Comparison of ENCODE assay signal across 20 cellular contexts in the genomic region with DNA sequence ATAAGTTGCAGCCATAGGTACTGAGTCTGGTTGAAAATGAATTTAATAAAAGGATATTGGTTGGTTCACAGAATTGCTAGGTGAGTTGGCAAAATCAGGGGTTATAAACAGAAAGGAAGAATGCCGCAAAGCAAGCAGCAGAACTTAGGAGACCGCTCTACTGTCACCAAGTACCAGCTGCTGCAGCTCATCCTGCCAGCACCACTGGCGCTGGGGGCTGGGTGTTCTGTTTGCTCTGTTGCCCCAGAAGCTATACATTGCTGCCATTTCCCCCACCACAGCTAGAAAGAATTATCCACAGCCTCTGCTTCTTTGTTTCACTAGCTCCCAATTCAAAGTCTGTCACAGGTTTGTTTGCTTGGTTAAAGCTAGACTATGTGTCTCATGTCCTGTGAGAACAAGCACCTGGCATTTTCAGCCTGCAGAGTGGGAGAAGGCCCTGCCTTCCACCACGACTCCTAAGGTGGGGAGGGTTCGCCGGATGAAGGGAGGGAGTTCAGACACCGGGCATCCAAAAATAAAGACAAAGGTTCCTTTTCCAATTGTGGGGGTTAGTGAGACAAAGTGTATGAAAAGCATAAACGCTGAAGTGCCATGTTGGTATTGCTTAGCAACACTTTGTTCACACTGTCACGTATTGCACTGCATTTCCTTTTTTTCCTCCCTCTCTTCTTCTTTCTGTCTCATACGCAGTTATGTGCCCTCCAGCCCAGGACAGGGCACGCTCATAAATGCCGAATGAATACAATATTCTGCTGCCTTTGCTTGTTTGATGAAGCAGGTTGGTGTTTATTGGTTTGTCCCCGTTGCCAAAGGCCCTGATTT. TPM values are rescaled to one million over a fixed set of nuclear protein-coding genes. Genes with fewer than 3 reads are reported as not detected.
DNase-seq lines count a peak whose midpoint lies in the region; ATAC-seq and TF ChIP-seq lines count a peak whose summit lies in the region.
"Had no signal": no experiment of that assay in that cellular context is flagged by ENCODE, and none has a peak within 500 bp of the region (broad histone marks: within the 10 kb centered on the region; RNA-seq: fewer than 3 reads in every experiment).

No MANE protein-coding gene starts in this region.

- no peaks in the 10 kb centered on the region for H3K9me3 ChIP-seq in upper lobe of right lung
- no peaks in the 10 kb centered on the region for H3K9me3 ChIP-seq in heart left ventricle
- H3K9me3 ChIP-seq: ascending aorta, uterus had no signal

- no peaks in the 10 kb centered on the region for H3K27me3 ChIP-seq in upper lobe of right lung
- H3K27me3 ChIP-seq in heart left ventricle, result no peaks in the 10 kb centered on the region
- H3K27me3 ChIP-seq: ascending aorta, uterus had no signal

- H3K36me3 Mint-ChIP-seq in activated naive CD8-positive, alpha-beta T cell, result peaks cover 4% of the 10 kb centered on the region
- peaks cover 5% of the 10 kb centered on the region for H3K36me3 Mint-ChIP-seq in activated naive CD8-positive, alpha-beta T cell treated with anti-CD3 and anti-CD28 coated beads, Interleukin-2, amount 50 U/mL, for 24 hours (ENCODE audit: low read depth)

- no peak overlapping the region for H3K4me3 Mint-ChIP-seq in activated naive CD8-positive, alpha-beta T cell
- H3K4me3 Mint-ChIP-seq in activated naive CD8-positive, alpha-beta T cell treated with anti-CD3 and anti-CD28 coated beads, Interleukin-2, amount 50 U/mL, for 24 hours, result no peak overlapping the region

- TF ChIP-seq CTCF in upper lobe of right lung (IDR thresholded peaks at IDR 0.05), result no peak
- TF ChIP-seq CTCF in heart left ventricle (IDR thresholded peaks at IDR 0.05), result no peak

- no peak for DNase-seq in activated naive CD8-positive, alpha-beta T cell treated with anti-CD3 and anti-CD28 coated beads, Interleukin-2, amount 50 U/mL, for 24 hours
- DNase-seq in NOMO-1 treated with DMSO at 0.1 percent for 48 hours (lab: John Stamatoyannopoulos, UW; ENCODE audit: unreplicated experiment), result peak; percentile 75
- peak; percentile 29 for DNase-seq in globus pallidus (ENCODE audit: low spot score)
- DNase-seq in upper lobe of right lung, result no peak
- no peak for DNase-seq in heart left ventricle
- no peak for DNase-seq in T-helper 9 cell
- DNase-seq: activated T-cell treated with anti-CD3 and anti-CD28 coated beads, Interleukin-2, amount 50 U/mL, for 1 hour; DND-41; midbrain; NCI-H524; stimulated activated CD4-positive, alpha-beta T cell treated with anti-CD3 and anti-CD28 coated beads, Interleukin-2, amount 100 ng/mL, for 48 hours; uterus; WERI-Rb-1 had no signal

- no peaks in the 10 kb centered on the region for H3K27me3 Mint-ChIP-seq in activated naive CD8-positive, alpha-beta T cell
- no peaks in the 10 kb centered on the region for H3K27me3 Mint-ChIP-seq in activated naive CD8-positive, alpha-beta T cell treated with anti-CD3 and anti-CD28 coated beads, Interleukin-2, amount 50 U/mL, for 24 hours

- H3K4me3 ChIP-seq in upper lobe of right lung (no peak overlapping the region), heart left ventricle (no peak overlapping the region)
- H3K4me3 ChIP-seq: ascending aorta, SK-N-MC, uterus had no signal

- 75 to 87% (median 80%) methylated on average over 13 of the region's 13 CpGs for WGBS in heart left ventricle, 4 donors

- H3K36me3 ChIP-seq in upper lobe of right lung, result no peaks in the 10 kb centered on the region
- H3K36me3 ChIP-seq in heart left ventricle, result no peaks in the 10 kb centered on the region
- H3K36me3 ChIP-seq: ascending aorta, uterus, WERI-Rb-1 had no signal

- peaks cover 55% of the 10 kb centered on the region for H3K4me1 Mint-ChIP-seq in activated naive CD8-positive, alpha-beta T cell (ENCODE audit: low read depth)
- H3K4me1 Mint-ChIP-seq in activated naive CD8-positive, alpha-beta T cell treated with anti-CD3 and anti-CD28 coated beads, Interleukin-2, amount 50 U/mL, for 24 hours, result peaks cover 77% of the 10 kb centered on the region

- H3K27ac ChIP-seq in upper lobe of right lung, result no peak overlapping the region
- H3K27ac ChIP-seq in heart left ventricle, result no peak overlapping the region
- H3K27ac ChIP-seq: ascending aorta, KMS-11, SK-N-MC, uterus, WERI-Rb-1 had no signal

- TF ChIP-seq POLR2A in heart left ventricle (IDR thresholded peaks at IDR 0.05), result no peak

- H3K9me3 Mint-ChIP-seq in activated naive CD8-positive, alpha-beta T cell (ENCODE audit: low read depth), result no peaks in the 10 kb centered on the region
- H3K9me3 Mint-ChIP-seq in activated naive CD8-positive, alpha-beta T cell treated with anti-CD3 and anti-CD28 coated beads, Interleukin-2, amount 50 U/mL, for 24 hours, result peaks cover 1% of the 10 kb centered on the region

- H3K27ac Mint-ChIP-seq in activated naive CD8-positive, alpha-beta T cell, result peak overlapping the region; percentile 30
- no peak overlapping the region for H3K27ac Mint-ChIP-seq in activated naive CD8-positive, alpha-beta T cell treated with anti-CD3 and anti-CD28 coated beads, Interleukin-2, amount 50 U/mL, for 24 hours

- no peak for ATAC-seq in activated naive CD8-positive, alpha-beta T cell treated with anti-CD3 and anti-CD28 coated beads, Interleukin-2, amount 50 U/mL, for 24 hours
- ATAC-seq in upper lobe of right lung, result peak; percentile 61
- no peak for ATAC-seq in esophagus mucosa
- no peak for ATAC-seq in heart left ventricle

- intact Hi-C loops in upper lobe of right lung (cut with DNase I) (no loop called here), heart left ventricle (cut with DNase I) (no loop called here)

- no peaks in the 10 kb centered on the region for H3K4me1 ChIP-seq in upper lobe of right lung
- H3K4me1 ChIP-seq in heart left ventricle, result peaks cover 0 to 12% (median 0%) of the 10 kb centered on the region in 12 donors
- H3K4me1 ChIP-seq: ascending aorta, uterus had no signal

RNA-seq across cellular contexts. Expression of gene CPD, which starts 9.6 kb away (rescaled TPM):
- total RNA-seq in upper lobe of right lung (75.3 TPM), esophagus mucosa (41.7 TPM), heart left ventricle (10 to 100 TPM; 18.9 to 54.2 (median 31.8) TPM)
- polyA plus RNA-seq in heart left ventricle, result 10 to 100 TPM in 1 of 2 donors, 1 to 10 TPM in 1; 3.6 to 36.7 TPM

RNA-seq across cellular contexts. Expression of gene TMIGD1, which starts 35.3 kb away (rescaled TPM):
- total RNA-seq in upper lobe of right lung (not detected), esophagus mucosa (not detected), heart left ventricle (not detected)
- polyA plus RNA-seq in heart left ventricle, result not detected
- total RNA-seq: ascending aorta, fibroblast of villous mesenchyme, renal cortical epithelial cell, uterus had no signal

Comparison
In these comparisons a context has a peak if more than half of its experiments do, and no peak if none do; other contexts are left out.
1. DNase-seq: peak in NOMO-1 treated with DMSO at 0.1 percent for 48 hours (single experiment) and globus pallidus (single experiment); none in activated naive CD8-positive, alpha-beta T cell treated with anti-CD3 and anti-CD28 coated beads, Interleukin-2, amount 50 U/mL, for 24 hours (single experiment), upper lobe of right lung (single experiment), heart left ventricle (0 of 5) and T-helper 9 cell (single experiment).